ENCODE assay signal across 7 cellular contexts in the genomic region with DNA sequence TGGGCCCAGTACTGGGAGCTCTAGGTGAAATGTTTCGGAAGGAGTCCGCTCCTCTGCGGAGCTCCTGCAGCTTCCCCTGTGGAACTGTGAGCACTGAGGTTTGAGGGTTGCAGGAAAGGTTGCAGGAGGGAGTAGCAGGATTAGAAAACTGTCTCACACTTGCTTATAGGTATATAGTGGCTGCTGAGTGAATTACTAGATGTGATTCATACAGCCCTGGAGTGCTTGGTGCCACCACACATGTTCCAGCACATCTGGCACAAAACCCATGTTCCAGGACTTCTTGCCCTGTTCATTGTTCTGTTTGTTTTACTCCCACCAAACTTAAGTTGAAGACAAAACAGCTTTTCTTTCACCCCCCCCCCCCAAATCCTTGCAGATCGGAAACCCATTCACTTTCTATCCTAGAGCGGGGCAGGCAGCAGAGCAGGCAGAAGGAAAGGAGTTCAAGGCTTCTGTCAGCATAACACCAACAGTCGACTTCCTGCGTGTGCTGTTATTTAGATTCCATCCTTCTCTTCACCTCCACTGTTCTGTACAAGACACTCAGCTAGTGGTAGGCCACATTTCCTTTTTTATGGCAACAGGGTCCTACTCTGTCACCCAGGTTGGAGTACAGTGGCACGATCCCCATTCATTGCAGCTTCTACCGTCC. TPM values are rescaled to one million over a fixed set of nuclear protein-coding genes. Genes with fewer than 3 reads are reported as not detected.
DNase-seq lines count a peak whose midpoint lies in the region; FAIRE-seq and TF ChIP-seq lines count a peak whose summit lies in the region.

No MANE protein-coding gene starts in this region.

- H3K4me3 ChIP-seq in KMS-11 (IDR thresholded peaks at IDR 0.05; ENCODE audit: insufficient read depth, low read depth, low read length) (no peak overlapping the region), astrocyte (ENCODE audit: insufficient read depth, low read depth, low read length) (peak overlapping the region; percentile 76), kidney (ENCODE audit: low read length in 2 of 2) (peak overlapping the region; percentile 97 to 99), stomach (peak overlapping the region; percentile 80 to 97 (median 89))

- H4K20me1 ChIP-seq in KMS-11 (ENCODE audit: insufficient read depth) (no peaks in the 10 kb centered on the region), astrocyte (ENCODE audit: insufficient read depth, low read length) (peaks cover 11% of the 10 kb centered on the region)

- DNase-seq in astrocyte (ENCODE audit: low read depth) (peak; percentile 25), kidney (no peak), stomach (no peak), superior temporal gyrus (ENCODE audit: extremely low spot score) (no peak)
- no peak for DNase-seq in stimulated activated CD4-positive, alpha-beta T cell treated with anti-CD3 and anti-CD28 coated beads, Interleukin-4, amount 100 ng/mL, for 1 hour

- peaks cover 11% of the 10 kb centered on the region for H3K79me2 ChIP-seq in KMS-11 (ENCODE audit: insufficient read depth, low read depth)
- H3K79me2 ChIP-seq in astrocyte (ENCODE audit: insufficient read depth, low read length) = peaks cover 24% of the 10 kb centered on the region

- peak overlapping the region; percentile 95 for H3K4me2 ChIP-seq in KMS-11
- H3K4me2 ChIP-seq in astrocyte (ENCODE audit: low read length) = peak overlapping the region; percentile 94

- intact Hi-C loops in kidney (cut with DNase I) = no loop called here
- intact Hi-C loops in stomach (cut with DNase I; ENCODE audit: low total_unique reads) = no loop called here

- H3K27ac ChIP-seq in KMS-11 (peak overlapping the region; percentile 72), astrocyte (ENCODE audit: low read depth, low read length) (peak overlapping the region; percentile 58), kidney (ENCODE audit: low read depth in 2 of 2, low read length in 2 of 2) (peak overlapping the region; percentile 76 to 78), stomach (peak overlapping the region; percentile 86 to 94 (median 92))

- no peaks in the 10 kb centered on the region for H3K27me3 Mint-ChIP-seq in astrocyte (ENCODE audit: low read depth, unreplicated experiment)

- peak overlapping the region; percentile 91 for H3K9ac ChIP-seq in KMS-11
- peak overlapping the region; percentile 83 for H3K9ac ChIP-seq in astrocyte (ENCODE audit: low read length)
- peak overlapping the region; percentile 83 to 95 for H3K9ac ChIP-seq in kidney (ENCODE audit: low read length in 2 of 2)

- no peak for TF ChIP-seq EP300 in stomach (IDR thresholded peaks at IDR 0.05)

- H3K9me3 ChIP-seq in astrocyte (ENCODE audit: insufficient read depth, low read depth, low read length) = no peaks in the 10 kb centered on the region
- H3K9me3 ChIP-seq in kidney (ENCODE audit: control insufficient read depth in 1 of 2, low read length in 2 of 2) = no peaks in the 10 kb centered on the region
- H3K9me3 ChIP-seq in stomach = no peaks in the 10 kb centered on the region

- peaks cover 6% of the 10 kb centered on the region for H3K36me3 Mint-ChIP-seq in astrocyte (ENCODE audit: low read depth, unreplicated experiment)

- H3K4me1 ChIP-seq in KMS-11 (ENCODE audit: low read depth, poor library complexity, severe bottlenecking) = peaks cover 14% of the 10 kb centered on the region
- peaks cover 16% of the 10 kb centered on the region for H3K4me1 ChIP-seq in astrocyte (ENCODE audit: insufficient read depth, low read length)
- peaks cover 6 to 17% of the 10 kb centered on the region in 2 donors for H3K4me1 ChIP-seq in kidney (ENCODE audit: control insufficient read depth in 1 of 2, insufficient read depth in 1 of 2, low read depth in 1 of 2, low read length in 2 of 2)
- H3K4me1 ChIP-seq in stomach = peaks cover 22 to 56% (median 46%) of the 10 kb centered on the region in 4 donors

- 42 to 48% (median 45%) methylated on average over 9 of the region's 9 CpGs for WGBS in stomach, 5 donors

- H3K27me3 ChIP-seq in KMS-11 (ENCODE audit: insufficient read depth, low read depth) (no peaks in the 10 kb centered on the region), astrocyte (ENCODE audit: insufficient read depth, low read length) (no peaks in the 10 kb centered on the region), stomach (no peaks in the 10 kb centered on the region)

- TF ChIP-seq POLR2A in stomach (IDR thresholded peaks at IDR 0.05) = no peak

- peak overlapping the region; percentile 92 for H3K4me3 Mint-ChIP-seq in astrocyte (ENCODE audit: unreplicated experiment)

- no peaks in the 10 kb centered on the region for H3K9me3 Mint-ChIP-seq in astrocyte (ENCODE audit: unreplicated experiment)

- peak overlapping the region; percentile 78 for H3K27ac Mint-ChIP-seq in astrocyte (ENCODE audit: unreplicated experiment)

- peak; percentile 9 for TF ChIP-seq CTCF in GM12873 (IDR thresholded peaks at IDR 0.05; ENCODE audit: insufficient read depth, low read depth, low read length, missing control alignments)
- TF ChIP-seq CTCF in KMS-11 (conservative IDR thresholded peaks at IDR 0.05; ENCODE audit: low read depth, low read length) = no peak
- TF ChIP-seq CTCF in astrocyte (IDR thresholded peaks at IDR 0.05; ENCODE audit: insufficient read depth, low read depth, low read length) = no peak
- no peak for TF ChIP-seq CTCF in kidney (IDR thresholded peaks at IDR 0.05; ENCODE audit: borderline replicate concordance, extremely low read depth, insufficient read depth)
- TF ChIP-seq CTCF in stomach (IDR thresholded peaks at IDR 0.05) = no peak

- H3K36me3 ChIP-seq in KMS-11 (ENCODE audit: insufficient read depth) (no peaks in the 10 kb centered on the region), astrocyte (ENCODE audit: insufficient read depth, low read length) (no peaks in the 10 kb centered on the region), kidney (ENCODE audit: control insufficient read depth in 1 of 2, insufficient read depth in 2 of 2, low read length in 2 of 2) (no peaks in the 10 kb centered on the region), stomach (peaks cover 0 to 3% (median 0%) of the 10 kb centered on the region in 4 donors)

- H2AFZ ChIP-seq in KMS-11 (ENCODE audit: low read depth) (peak overlapping the region; percentile 97), astrocyte (ENCODE audit: low read depth, low read length) (peak overlapping the region; percentile 85)

- peaks cover 12% of the 10 kb centered on the region for H3K4me1 Mint-ChIP-seq in astrocyte (ENCODE audit: low read depth, unreplicated experiment)

- no peak for FAIRE-seq in astrocyte (lab: Jason Lieb, UNC)
- no peak for FAIRE-seq in kidney (lab: Jason Lieb, UNC)

RNA-seq across cellular contexts. Expression of a gene that starts 0.7 kb away (rescaled TPM):
- total RNA-seq in astrocyte (22.7 and 27.1 TPM in 2 replicates), kidney (22.6 TPM), stomach (100 to 1,000 TPM in 1 of 5 donors, 10 to 100 TPM in 2, 1 to 10 TPM in 2; 5.5 to 118 (median 23.9) TPM)
- polyA plus RNA-seq in kidney (ENCODE audit: insufficient read depth, low read depth, low replicate concordance) (18.0 TPM), stomach (10 to 100 TPM; 13.0 to 16.4 (median 15.1) TPM)

RNA-seq across cellular contexts. Expression of a gene that starts 4.7 kb away (rescaled TPM):
- total RNA-seq in astrocyte (48.0 and 53.0 TPM in 2 replicates), kidney (22.6 TPM), stomach (100 to 1,000 TPM in 1 of 5 donors, 10 to 100 TPM in 4; 19.6 to 517 (median 40.6) TPM)
- polyA plus RNA-seq in kidney (ENCODE audit: insufficient read depth, low read depth, low replicate concordance) (21.8 TPM), stomach (10 to 100 TPM; 21.0 to 23.7 (median 21.5) TPM)

RNA-seq across cellular contexts. Expression of a gene that starts 19.1 kb away (rescaled TPM):
- total RNA-seq in astrocyte = 0.68 TPM in 1 of 2 replicates, not detected in the other
- 0.54 TPM for total RNA-seq in kidney
- polyA plus RNA-seq in kidney (ENCODE audit: insufficient read depth, low read depth, low replicate concordance) = 1.9 TPM
- 10 to 100 TPM in 1 of 5 donors, 1 to 10 TPM in 1, under 1 TPM in 1, not detected in 2; 0.45 to 21.3 (median 1.8) TPM for total RNA-seq in stomach
- polyA plus RNA-seq in stomach = 100 to 1,000 TPM in 1 of 3 donors, 10 to 100 TPM in 2; 14.4 to 121 (median 73.2) TPM

RNA-seq across cellular contexts. Expression of a gene that starts 34.1 kb away (rescaled TPM):
- total RNA-seq in astrocyte (54.2 and 55.9 TPM in 2 replicates), kidney (53.2 TPM), stomach (10 to 100 TPM in 4 of 5 donors, 1 to 10 TPM in 1; 3.6 to 61.3 (median 27.7) TPM)
- polyA plus RNA-seq in kidney (ENCODE audit: insufficient read depth, low read depth, low replicate concordance) (149 TPM), stomach (100 to 1,000 TPM in 2 of 3 donors, 10 to 100 TPM in 1; 95.2 to 118 (median 102) TPM)

RNA-seq across cellular contexts. Expression of a gene that starts 34.4 kb away (rescaled TPM):
- 67.4 and 69.6 TPM in 2 replicates for total RNA-seq in astrocyte
- 52.6 TPM for total RNA-seq in kidney
- 90.0 TPM for polyA plus RNA-seq in kidney (ENCODE audit: insufficient read depth, low read depth, low replicate concordance)
- 10 to 100 TPM; 40.0 to 88.5 (median 66.5) TPM for total RNA-seq in stomach
- polyA plus RNA-seq in stomach = 10 to 100 TPM; 57.7 to 85.0 (median 84.2) TPM
